Comparison of ENCODE assay signal across 14 cellular contexts in the genomic region with DNA sequence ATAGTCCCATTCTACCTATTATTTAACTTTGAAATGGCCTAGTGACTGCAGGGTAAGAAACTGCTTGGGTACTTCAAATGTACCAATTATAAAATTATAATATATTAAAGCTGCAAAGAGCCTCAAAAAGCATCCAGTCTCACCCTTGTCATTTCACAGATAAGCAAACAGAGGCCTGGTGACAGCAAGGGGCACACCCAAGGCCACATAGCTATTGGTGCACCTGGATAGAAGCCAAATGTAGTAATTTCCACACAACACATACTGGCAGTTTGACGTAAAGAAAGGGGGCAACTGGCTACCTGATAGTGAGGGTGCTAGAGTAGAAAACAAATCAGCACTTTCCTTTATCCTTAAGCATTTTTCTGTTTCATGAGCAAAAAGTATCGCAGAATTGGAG. TPM values are rescaled to one million over a fixed set of nuclear protein-coding genes. Genes with fewer than 3 reads are reported as not detected.
DNase-seq lines count a peak whose midpoint lies in the region; ATAC-seq and TF ChIP-seq lines count a peak whose summit lies in the region.
"Had no signal": no experiment of that assay in that cellular context is flagged by ENCODE, and none has a peak within 500 bp of the region (broad histone marks: within the 10 kb centered on the region; RNA-seq: fewer than 3 reads in every experiment).

No MANE protein-coding gene starts in this region.

- DNase-seq in NCI-H1105 (lab: John Stamatoyannopoulos, UW) (peak; percentile 28), NCI-H146 treated with DMSO at 0.1 percent for 48 hours (lab: John Stamatoyannopoulos, UW; ENCODE audit: unreplicated experiment) (peak; percentile 38), NCI-H748 (lab: John Stamatoyannopoulos, UW; ENCODE audit: unreplicated experiment) (peak; percentile 93), left colon (no peak), NCI-H510A (lab: John Stamatoyannopoulos, UW) (no peak), mammary epithelial cell (no peak), mucosa of gallbladder (ENCODE audit: low spot score) (no peak)
- DNase-seq: ACHN; CD4-positive, CD25-positive, alpha-beta regulatory T cell; DMS53; GF-D8; GOT3; H9 had no signal

- BruUV-seq in mammary epithelial cell (replicated peaks; lab: Mats Ljungman, UMichigan), result no TSS peak

- H3K79me2 ChIP-seq in mammary epithelial cell (ENCODE audit: insufficient read depth, low read length), result no peaks in the 10 kb centered on the region

- CTCF ChIA-PET in mammary epithelial cell (lab: Charles Lee; ENCODE audit: low non-redundant PET), result no interaction called here

- H3K36me3 ChIP-seq in mammary epithelial cell (ENCODE audit: insufficient read depth, low read length), result no peaks in the 10 kb centered on the region

- H2AFZ ChIP-seq in mammary epithelial cell (ENCODE audit: low read depth, low read length), result no peak overlapping the region

- WGBS in mammary epithelial cell (ENCODE audit: low coverage, missing lambda C conversion rate), result 95% methylated on average over 2 of the region's 2 CpGs

- H3K4me2 ChIP-seq in mammary epithelial cell (ENCODE audit: insufficient read depth, low read depth, low read length), result no peak overlapping the region
- H3K4me2 ChIP-seq: BLaER1 treated with 17β-estradiol and CSF1 and Interleukin-3, amounts not matched to agents 10 nM and 100 nM had no signal

- H3K27me3 ChIP-seq in mammary epithelial cell (ENCODE audit: insufficient read depth, low read length), result no peaks in the 10 kb centered on the region
- H3K27me3 ChIP-seq: BLaER1 treated with 17β-estradiol and CSF1 and Interleukin-3, amounts not matched to agents 10 nM and 100 nM had no signal

- H3K27ac ChIP-seq in mammary epithelial cell (ENCODE audit: insufficient read depth, low read depth, low read length), result no peak overlapping the region
- H3K27ac ChIP-seq: BLaER1 treated with 17β-estradiol and CSF1 and Interleukin-3, amounts not matched to agents 10 nM and 100 nM had no signal

- in situ Hi-C loops in mammary epithelial cell (cut with MboI; ENCODE audit: low sequenced_read_pairs in 2 of 2), result no loop called here

- no peaks in the 10 kb centered on the region for H4K20me1 ChIP-seq in mammary epithelial cell (ENCODE audit: insufficient read depth, low read length)
- H4K20me1 ChIP-seq: BLaER1 treated with 17β-estradiol and CSF1 and Interleukin-3, amounts not matched to agents 10 nM and 100 nM had no signal

- H3K4me1 ChIP-seq in mammary epithelial cell (ENCODE audit: insufficient read depth, low read length), result no peaks in the 10 kb centered on the region

- H3K9ac ChIP-seq in mammary epithelial cell (ENCODE audit: insufficient read depth, low read length), result no peak overlapping the region
- H3K9ac ChIP-seq: BLaER1 treated with 17β-estradiol and CSF1 and Interleukin-3, amounts not matched to agents 10 nM and 100 nM had no signal

- no peak overlapping the region for H3K4me3 ChIP-seq in mammary epithelial cell (replicated peaks in 1 of 3; ENCODE audit: insufficient read depth in 1 of 3, low read depth in 2 of 3, low read length in 3 of 3)
- H3K4me3 ChIP-seq: BLaER1 treated with 17β-estradiol and CSF1 and Interleukin-3, amounts not matched to agents 10 nM and 100 nM had no signal

- peak; percentile 77 for ATAC-seq in left colon

- intact Hi-C loops in left colon (cut with DNase I, micrococcal nuclease) (no loop called here), mammary epithelial cell (cut with micrococcal nuclease) (no loop called here)

- no peak for TF ChIP-seq CTCF in mammary epithelial cell (conservative IDR thresholded peaks at IDR 0.05 in 1 of 2, IDR thresholded peaks at IDR 0.05 in 1 of 2; ENCODE audit: extremely low read depth in 1 of 2, insufficient read depth in 1 of 2, low read depth in 1 of 2, low read length in 2 of 2)

- H3K9me3 ChIP-seq in mammary epithelial cell (replicated peaks; ENCODE audit: insufficient read depth, low read length), result no peaks in the 10 kb centered on the region
- H3K9me3 ChIP-seq: BLaER1 treated with 17β-estradiol and CSF1 and Interleukin-3, amounts not matched to agents 10 nM and 100 nM had no signal

- dilution Hi-C loops in mammary epithelial cell (cut with HindIII; ENCODE audit: low sequenced_read_pairs), result no loop called here

RNA-seq across cellular contexts. Expression of a gene that starts 51.1 kb away (rescaled TPM):
- total RNA-seq in left colon (10 to 100 TPM; 42.5 to 46.7 TPM), mammary epithelial cell (10 to 100 TPM; 32.8 to 37.6 TPM), mucosa of gallbladder (51.1 TPM)
- 25.3 TPM for polyA plus RNA-seq in mammary epithelial cell
- 22.1 TPM for polyA minus RNA-seq in mammary epithelial cell

Comparison
In these comparisons a context has a peak if more than half of its experiments do, and no peak if none do; other contexts are left out.
1. DNase-seq: peak in NCI-H1105 (single experiment), NCI-H146 treated with DMSO at 0.1 percent for 48 hours (single experiment) and NCI-H748 (single experiment); none in left colon (0 of 2), NCI-H510A (single experiment), mammary epithelial cell (single experiment) and mucosa of gallbladder (single experiment).